In genomic region chr1:224804220-224804619, GRCh38 we compare ENCODE assay signal across 15 cellular contexts.
DNase-seq lines count a peak whose midpoint lies in the region; ATAC-seq lines count a peak whose summit lies in the region.
"Had no signal": no experiment of that assay in that cellular context is flagged by ENCODE, and none has a peak within 500 bp of the region (broad histone marks: within the 10 kb centered on the region; RNA-seq: fewer than 3 reads in every experiment).

No MANE protein-coding gene starts in this region.

- ATAC-seq in HG02798 (IDR thresholded peaks at IDR 0.05; ENCODE audit: poor library complexity, unreplicated experiment) (peak; percentile 45), GM21367 (IDR thresholded peaks at IDR 0.05; ENCODE audit: unreplicated experiment) (no peak)
- peak; percentile 88 for ATAC-seq in stimulated activated naive CD8-positive, alpha-beta T cell treated with anti-CD3 and anti-CD28 coated beads, Interleukin-15, amount 100 ng/mL, for 72 hours

- no peaks in the 10 kb centered on the region for H3K9me3 Mint-ChIP-seq in activated naive CD8-positive, alpha-beta T cell treated with anti-CD3 and anti-CD28 coated beads for 36 hours
- H3K9me3 Mint-ChIP-seq in stimulated activated naive CD8-positive, alpha-beta T cell treated with anti-CD3 and anti-CD28 coated beads, Interleukin-15, amount 100 ng/mL, for 72 hours, result peaks cover 0 to 3% of the 10 kb centered on the region in 2 donors
- H3K9me3 Mint-ChIP-seq: CD4-positive, CD25-positive, alpha-beta regulatory T cell had no signal

- peak; percentile 4 for DNase-seq in stimulated activated CD4-positive, alpha-beta T cell treated with anti-CD3 and anti-CD28 coated beads, Interleukin-15, amount 100 ng/mL, for 24 hours
- DNase-seq in stimulated activated CD4-positive, alpha-beta T cell treated with anti-CD3 and anti-CD28 coated beads, Interleukin-4, amount 100 ng/mL, for 1 hour, result no peak
- DNase-seq in activated naive CD8-positive, alpha-beta T cell treated with anti-CD3 and anti-CD28 coated beads for 36 hours, result peak; percentile 20
- peak; percentile 16 to 43 for DNase-seq in stimulated activated naive CD8-positive, alpha-beta T cell treated with anti-CD3 and anti-CD28 coated beads, Interleukin-15, amount 100 ng/mL, for 72 hours
- DNase-seq in NCI-H187 (lab: John Stamatoyannopoulos, UW) (no peak), GDM1 (lab: John Stamatoyannopoulos, UW) (no peak)
- DNase-seq: AML-193; CD4-positive, CD25-positive, alpha-beta regulatory T cell; NCI-H1092; NCI-H2107; NCI-H2227 treated with DMSO at 0.1 percent for 48 hours; NCI-H524; SW 1271 had no signal

- H3K4me1 Mint-ChIP-seq in activated naive CD8-positive, alpha-beta T cell treated with anti-CD3 and anti-CD28 coated beads for 36 hours, result peaks cover 19% of the 10 kb centered on the region
- H3K4me1 Mint-ChIP-seq in stimulated activated naive CD8-positive, alpha-beta T cell treated with anti-CD3 and anti-CD28 coated beads, Interleukin-15, amount 100 ng/mL, for 72 hours, result peaks cover 36% of the 10 kb centered on the region
- H3K4me1 Mint-ChIP-seq: CD4-positive, CD25-positive, alpha-beta regulatory T cell had no signal

- H3K36me3 Mint-ChIP-seq in activated naive CD8-positive, alpha-beta T cell treated with anti-CD3 and anti-CD28 coated beads for 36 hours, result no peaks in the 10 kb centered on the region
- H3K36me3 Mint-ChIP-seq: CD4-positive, CD25-positive, alpha-beta regulatory T cell had no signal

- no peak overlapping the region for H3K4me3 Mint-ChIP-seq in activated naive CD8-positive, alpha-beta T cell treated with anti-CD3 and anti-CD28 coated beads for 36 hours
- peak overlapping the region in 1 of 2 donors; percentile 4 for H3K4me3 Mint-ChIP-seq in stimulated activated naive CD8-positive, alpha-beta T cell treated with anti-CD3 and anti-CD28 coated beads, Interleukin-15, amount 100 ng/mL, for 72 hours
- H3K4me3 Mint-ChIP-seq: CD4-positive, CD25-positive, alpha-beta regulatory T cell had no signal

- peaks cover 5% of the 10 kb centered on the region for H3K27me3 Mint-ChIP-seq in activated naive CD8-positive, alpha-beta T cell treated with anti-CD3 and anti-CD28 coated beads for 36 hours
- H3K27me3 Mint-ChIP-seq in stimulated activated naive CD8-positive, alpha-beta T cell treated with anti-CD3 and anti-CD28 coated beads, Interleukin-15, amount 100 ng/mL, for 72 hours, result no peaks in the 10 kb centered on the region

- peak overlapping the region; percentile 83 for H3K27ac Mint-ChIP-seq in activated naive CD8-positive, alpha-beta T cell treated with anti-CD3 and anti-CD28 coated beads for 36 hours
- peak overlapping the region; percentile 65 to 68 for H3K27ac Mint-ChIP-seq in stimulated activated naive CD8-positive, alpha-beta T cell treated with anti-CD3 and anti-CD28 coated beads, Interleukin-15, amount 100 ng/mL, for 72 hours

Comparison
In these comparisons a context has a peak if more than half of its experiments do, and no peak if none do; other contexts are left out.
1. DNase-seq: peak in stimulated activated CD4-positive, alpha-beta T cell treated with anti-CD3 and anti-CD28 coated beads, Interleukin-15, amount 100 ng/mL, for 24 hours (single experiment), activated naive CD8-positive, alpha-beta T cell treated with anti-CD3 and anti-CD28 coated beads for 36 hours (single experiment) and stimulated activated naive CD8-positive, alpha-beta T cell treated with anti-CD3 and anti-CD28 coated beads, Interleukin-15, amount 100 ng/mL, for 72 hours (2 of 2); none in stimulated activated CD4-positive, alpha-beta T cell treated with anti-CD3 and anti-CD28 coated beads, Interleukin-4, amount 100 ng/mL, for 1 hour (single experiment), NCI-H187 (0 of 2) and GDM1 (single experiment).